ENCODE assay signal across 7 cellular contexts in the genomic region with DNA sequence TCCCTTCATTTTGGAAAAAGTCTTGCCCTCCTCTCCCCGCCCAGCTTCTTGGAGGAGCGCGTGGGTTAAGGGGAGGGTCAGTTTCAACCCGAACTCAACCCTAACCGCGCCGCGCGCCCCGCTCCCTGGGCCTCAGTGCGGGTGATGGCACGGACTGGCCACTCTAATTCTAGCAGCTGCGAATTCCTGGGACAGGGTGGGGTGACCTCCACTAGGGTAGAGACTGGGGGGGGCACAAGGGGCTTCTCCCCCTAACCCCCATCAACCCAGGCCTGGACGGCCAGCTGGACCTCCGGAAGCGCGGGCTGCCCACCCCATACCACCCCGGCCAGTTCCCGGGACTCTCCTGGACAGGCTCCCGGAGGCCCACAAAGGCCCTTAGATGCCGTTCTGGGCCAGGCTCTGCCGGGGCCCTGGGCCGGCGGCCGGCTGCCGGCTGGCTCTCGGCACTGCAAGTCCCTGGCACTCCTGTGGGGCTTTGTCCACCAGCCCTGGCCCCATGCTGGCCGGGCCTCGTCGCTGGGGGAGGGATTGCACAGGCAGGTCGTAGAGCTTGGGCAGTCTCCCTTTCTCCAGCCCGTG. TPM values are rescaled to one million over a fixed set of nuclear protein-coding genes. Genes with fewer than 3 reads are reported as not detected.
DNase-seq lines count a peak whose midpoint lies in the region; ATAC-seq and TF ChIP-seq lines count a peak whose summit lies in the region.

No MANE protein-coding gene starts in this region.

- H3K4me1 ChIP-seq in HUES48 (ENCODE audit: control insufficient read depth, insufficient read depth, low read length) (peaks cover 3% of the 10 kb centered on the region; the same call in 1 of the 2 replicates), left lung (peaks cover 0 to 13% of the 10 kb centered on the region in 2 donors), stomach smooth muscle (ENCODE audit: control insufficient read depth, insufficient read depth, low read length) (peaks cover 13% of the 10 kb centered on the region)

- DNase-seq in cardiac fibroblast (ENCODE audit: low read depth in 2 of 2) (no peak), left lung (no peak), NAMALWA (ENCODE audit: low spot score) (no peak)
- DNase-seq in effector CD4-positive, alpha-beta T cell = no peak

- no peak overlapping the region for H3K9ac ChIP-seq in HUES48 (ENCODE audit: low read depth, low read length)
- peak overlapping the region; percentile 55 to 60 for H3K9ac ChIP-seq in stomach smooth muscle (ENCODE audit: low read length in 2 of 2)

- no peaks in the 10 kb centered on the region for H3K36me3 ChIP-seq in HUES48 (ENCODE audit: control insufficient read depth, insufficient read depth, low read length)
- H3K36me3 ChIP-seq in left lung = no peaks in the 10 kb centered on the region
- no peaks in the 10 kb centered on the region for H3K36me3 ChIP-seq in stomach smooth muscle (ENCODE audit: control insufficient read depth in 2 of 2, insufficient read depth in 2 of 2, low read length in 2 of 2)

- ATAC-seq in left lung (no peak), HG03354 (IDR thresholded peaks at IDR 0.05; ENCODE audit: poor library complexity, severe bottlenecking, unreplicated experiment) (no peak)

- H3K27ac ChIP-seq in HUES48 (ENCODE audit: low read depth, low read length) = no peak overlapping the region
- no peak overlapping the region for H3K27ac ChIP-seq in left lung
- H3K27ac ChIP-seq in stomach smooth muscle (ENCODE audit: low read length) = no peak overlapping the region

- peak overlapping the region; percentile 50; the same call in 1 of the 2 replicates for H3K4me3 ChIP-seq in HUES48 (ENCODE audit: low read depth, low read length)
- H3K4me3 ChIP-seq in cardiac fibroblast (replicated peaks in 1 of 2; ENCODE audit: low read depth in 2 of 2, low read length in 2 of 2) = peak overlapping the region; percentile 13 to 53
- peak overlapping the region; percentile 42 to 52 for H3K4me3 ChIP-seq in left lung
- H3K4me3 ChIP-seq in stomach smooth muscle (ENCODE audit: low read length in 2 of 2) = peak overlapping the region; percentile 53 to 93

- TF ChIP-seq CTCF in cardiac fibroblast (IDR thresholded peaks at IDR 0.05; ENCODE audit: low read depth, low read length) = no peak
- TF ChIP-seq CTCF in left lung (IDR thresholded peaks at IDR 0.05) = no peak

- H3K27me3 ChIP-seq in HUES48 (ENCODE audit: control insufficient read depth, insufficient read depth, low read length) (peaks cover 55% of the 10 kb centered on the region), left lung (peaks cover 0 to 42% of the 10 kb centered on the region in 2 donors), stomach smooth muscle (ENCODE audit: control insufficient read depth in 1 of 2, insufficient read depth in 2 of 2, low read length in 2 of 2) (no peaks in the 10 kb centered on the region)

- intact Hi-C loops in left lung (cut with DNase I) = loop anchor here in 1 of 2 donors (5.0 kb wide), 2 partner anchors 74 to 179 kb away; no protein-coding TSS in a partner anchor

- H3K9me3 ChIP-seq in HUES48 (ENCODE audit: control insufficient read depth, insufficient read depth, low read length) (no peaks in the 10 kb centered on the region), left lung (no peaks in the 10 kb centered on the region), stomach smooth muscle (ENCODE audit: control insufficient read depth in 2 of 2, low read length in 2 of 2) (no peaks in the 10 kb centered on the region)

RNA-seq across cellular contexts. Expression of a gene that starts 7.2 kb away (rescaled TPM):
- under 1 TPM in 1 of 2 donors, not detected in 1; 0.06 TPM for total RNA-seq in left lung
